In genomic region chr6:110682460-110682853, GRCh38 we compare ENCODE assay signal across 1 cellular context.
TF ChIP-seq lines count a peak whose summit lies in the region.

No MANE protein-coding gene starts in this region.

TF ChIP-seq in HepG2, 621 proteins besides CTCF, POLR2A, EP300 and RAD21 (continued from another document and continues in another):
- TF ChIP-seq ARID2 (CRISPR knock-in tag; IDR thresholded peaks at IDR 0.05; ENCODE audit: borderline replicate concordance) = no peak
- no peak for TF ChIP-seq ZNF652 (CRISPR knock-in tag; IDR thresholded peaks at IDR 0.05; ENCODE audit: borderline replicate concordance, low read depth)
- no peak for TF ChIP-seq FOXO4 (CRISPR knock-in tag; conservative IDR thresholded peaks at IDR 0.05)
- TF ChIP-seq, protein P1, sequence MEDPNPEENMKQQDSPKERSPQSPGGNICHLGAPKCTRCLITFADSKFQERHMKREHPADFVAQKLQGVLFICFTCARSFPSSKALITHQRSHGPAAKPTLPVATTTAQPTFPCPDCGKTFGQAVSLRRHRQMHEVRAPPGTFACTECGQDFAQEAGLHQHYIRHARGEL (CRISPR knock-in tag; IDR thresholded peaks at IDR 0.05) = no peak
- no peak for TF ChIP-seq ZNF547 (CRISPR knock-in tag; IDR thresholded peaks at IDR 0.05)
- TF ChIP-seq, protein P2, sequence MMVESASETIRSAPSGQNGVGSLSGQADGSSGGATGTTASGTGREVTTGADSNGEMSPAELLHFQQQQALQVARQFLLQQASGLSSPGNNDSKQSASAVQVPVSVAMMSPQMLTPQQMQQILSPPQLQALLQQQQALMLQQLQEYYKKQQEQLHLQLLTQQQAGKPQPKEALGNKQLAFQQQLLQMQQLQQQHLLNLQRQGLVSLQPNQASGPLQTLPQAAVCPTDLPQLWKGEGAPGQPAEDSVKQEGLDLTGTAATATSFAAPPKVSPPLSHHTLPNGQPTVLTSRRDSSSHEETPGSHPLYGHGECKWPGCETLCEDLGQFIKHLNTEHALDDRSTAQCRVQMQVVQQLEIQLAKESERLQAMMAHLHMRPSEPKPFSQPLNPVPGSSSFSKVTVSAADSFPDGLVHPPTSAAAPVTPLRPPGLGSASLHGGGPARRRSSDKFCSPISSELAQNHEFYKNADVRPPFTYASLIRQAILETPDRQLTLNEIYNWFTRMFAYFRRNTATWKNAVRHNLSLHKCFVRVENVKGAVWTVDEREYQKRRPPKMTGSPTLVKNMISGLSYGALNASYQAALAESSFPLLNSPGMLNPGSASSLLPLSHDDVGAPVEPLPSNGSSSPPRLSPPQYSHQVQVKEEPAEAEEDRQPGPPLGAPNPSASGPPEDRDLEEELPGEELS (CRISPR knock-in tag; IDR thresholded peaks at IDR 0.05) = no peak
- TF ChIP-seq GATAD2A (CRISPR knock-in tag; IDR thresholded peaks at IDR 0.05) = peak; percentile 52; the same call in 1 of the 2 replicates
- no peak for TF ChIP-seq ERF (CRISPR knock-in tag; IDR thresholded peaks at IDR 0.05)
- TF ChIP-seq DNMT1 (CRISPR knock-in tag; IDR thresholded peaks at IDR 0.05) = no peak
- 0 out of 2 replicates have a peak, but pooled peaks have one; percentile 31 for TF ChIP-seq POGZ (CRISPR knock-in tag; IDR thresholded peaks at IDR 0.05)
- TF ChIP-seq KLF12 (CRISPR knock-in tag; IDR thresholded peaks at IDR 0.05; ENCODE audit: borderline replicate concordance) = no peak
- TF ChIP-seq ELF3 (CRISPR knock-in tag; IDR thresholded peaks at IDR 0.05) = peak; percentile 98
- no peak for TF ChIP-seq ZNF773 (CRISPR knock-in tag; IDR thresholded peaks at IDR 0.05; ENCODE audit: borderline replicate concordance)
- TF ChIP-seq ZNF20 (CRISPR knock-in tag; IDR thresholded peaks at IDR 0.05) = no peak
- TF ChIP-seq ZNF775 (CRISPR knock-in tag; IDR thresholded peaks at IDR 0.05; ENCODE audit: borderline replicate concordance) = no peak
- TF ChIP-seq ZNF790 (CRISPR knock-in tag; IDR thresholded peaks at IDR 0.05; ENCODE audit: borderline replicate concordance) = no peak
- TF ChIP-seq SETDB1 (CRISPR knock-in tag; IDR thresholded peaks at IDR 0.05; ENCODE audit: borderline replicate concordance) = no peak
- TF ChIP-seq LRRFIP1 (CRISPR knock-in tag; conservative IDR thresholded peaks at IDR 0.05) = no peak
- TF ChIP-seq, protein P3, sequence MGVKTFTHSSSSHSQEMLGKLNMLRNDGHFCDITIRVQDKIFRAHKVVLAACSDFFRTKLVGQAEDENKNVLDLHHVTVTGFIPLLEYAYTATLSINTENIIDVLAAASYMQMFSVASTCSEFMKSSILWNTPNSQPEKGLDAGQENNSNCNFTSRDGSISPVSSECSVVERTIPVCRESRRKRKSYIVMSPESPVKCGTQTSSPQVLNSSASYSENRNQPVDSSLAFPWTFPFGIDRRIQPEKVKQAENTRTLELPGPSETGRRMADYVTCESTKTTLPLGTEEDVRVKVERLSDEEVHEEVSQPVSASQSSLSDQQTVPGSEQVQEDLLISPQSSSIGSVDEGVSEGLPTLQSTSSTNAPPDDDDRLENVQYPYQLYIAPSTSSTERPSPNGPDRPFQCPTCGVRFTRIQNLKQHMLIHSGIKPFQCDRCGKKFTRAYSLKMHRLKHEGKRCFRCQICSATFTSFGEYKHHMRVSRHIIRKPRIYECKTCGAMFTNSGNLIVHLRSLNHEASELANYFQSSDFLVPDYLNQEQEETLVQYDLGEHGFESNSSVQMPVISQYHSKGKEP (CRISPR knock-in tag; IDR thresholded peaks at IDR 0.05) = no peak
- no peak for TF ChIP-seq ZSCAN20 (CRISPR knock-in tag; IDR thresholded peaks at IDR 0.05; ENCODE audit: borderline replicate concordance)
- no peak for TF ChIP-seq ZNF564 (CRISPR knock-in tag; IDR thresholded peaks at IDR 0.05)
- no peak for TF ChIP-seq ZBTB8A (CRISPR knock-in tag; IDR thresholded peaks at IDR 0.05; ENCODE audit: borderline replicate concordance, low read depth)
- TF ChIP-seq SNAI1 (CRISPR knock-in tag; IDR thresholded peaks at IDR 0.05; ENCODE audit: borderline replicate concordance) = no peak
- TF ChIP-seq XBP1 (CRISPR knock-in tag; IDR thresholded peaks at IDR 0.05) = no peak
- TF ChIP-seq ZNF333 (CRISPR knock-in tag; IDR thresholded peaks at IDR 0.05; ENCODE audit: borderline replicate concordance) = no peak
- TF ChIP-seq MZF1 (CRISPR knock-in tag; IDR thresholded peaks at IDR 0.05; ENCODE audit: borderline replicate concordance) = no peak
- no peak for TF ChIP-seq CREM (IDR thresholded peaks at IDR 0.05)
- TF ChIP-seq CREM (CRISPR knock-in tag; IDR thresholded peaks at IDR 0.05) = no peak
- no peak for TF ChIP-seq CSRNP1 (CRISPR knock-in tag; IDR thresholded peaks at IDR 0.05)
- no peak for TF ChIP-seq BRF2 (CRISPR knock-in tag; IDR thresholded peaks at IDR 0.05)
- no peak for TF ChIP-seq SATB2 (CRISPR knock-in tag; IDR thresholded peaks at IDR 0.05)
- no peak for TF ChIP-seq RBFOX2 (IDR thresholded peaks at IDR 0.05; ENCODE audit: low read depth, low read length)
- no peak for TF ChIP-seq SIX4 (CRISPR knock-in tag; IDR thresholded peaks at IDR 0.05)
- TF ChIP-seq, protein P4, sequence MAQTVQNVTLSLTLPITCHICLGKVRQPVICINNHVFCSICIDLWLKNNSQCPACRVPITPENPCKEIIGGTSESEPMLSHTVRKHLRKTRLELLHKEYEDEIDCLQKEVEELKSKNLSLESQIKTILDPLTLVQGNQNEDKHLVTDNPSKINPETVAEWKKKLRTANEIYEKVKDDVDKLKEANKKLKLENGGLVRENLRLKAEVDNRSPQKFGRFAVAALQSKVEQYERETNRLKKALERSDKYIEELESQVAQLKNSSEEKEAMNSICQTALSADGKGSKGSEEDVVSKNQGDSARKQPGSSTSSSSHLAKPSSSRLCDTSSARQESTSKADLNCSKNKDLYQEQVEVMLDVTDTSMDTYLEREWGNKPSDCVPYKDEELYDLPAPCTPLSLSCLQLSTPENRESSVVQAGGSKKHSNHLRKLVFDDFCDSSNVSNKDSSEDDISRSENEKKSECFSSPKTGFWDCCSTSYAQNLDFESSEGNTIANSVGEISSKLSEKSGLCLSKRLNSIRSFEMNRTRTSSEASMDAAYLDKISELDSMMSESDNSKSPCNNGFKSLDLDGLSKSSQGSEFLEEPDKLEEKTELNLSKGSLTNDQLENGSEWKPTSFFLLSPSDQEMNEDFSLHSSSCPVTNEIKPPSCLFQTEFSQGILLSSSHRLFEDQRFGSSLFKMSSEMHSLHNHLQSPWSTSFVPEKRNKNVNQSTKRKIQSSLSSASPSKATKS (CRISPR knock-in tag; IDR thresholded peaks at IDR 0.05) = no peak
- TF ChIP-seq ZBTB37 (CRISPR knock-in tag; IDR thresholded peaks at IDR 0.05) = no peak
- no peak for TF ChIP-seq SP4 (CRISPR knock-in tag; IDR thresholded peaks at IDR 0.05)
- TF ChIP-seq ZC3H13 (CRISPR knock-in tag; IDR thresholded peaks at IDR 0.05) = no peak
- TF ChIP-seq HOXA5 (CRISPR knock-in tag; IDR thresholded peaks at IDR 0.05) = 0 out of 2 replicates have a peak, but pooled peaks have one; percentile 47
- no peak for TF ChIP-seq ZSCAN25 (CRISPR knock-in tag; IDR thresholded peaks at IDR 0.05)
- TF ChIP-seq ELF1 (CRISPR knock-in tag; IDR thresholded peaks at IDR 0.05) = peak; percentile 70
- no peak for TF ChIP-seq NFE2 (CRISPR knock-in tag; IDR thresholded peaks at IDR 0.05)
- TF ChIP-seq, protein P5, sequence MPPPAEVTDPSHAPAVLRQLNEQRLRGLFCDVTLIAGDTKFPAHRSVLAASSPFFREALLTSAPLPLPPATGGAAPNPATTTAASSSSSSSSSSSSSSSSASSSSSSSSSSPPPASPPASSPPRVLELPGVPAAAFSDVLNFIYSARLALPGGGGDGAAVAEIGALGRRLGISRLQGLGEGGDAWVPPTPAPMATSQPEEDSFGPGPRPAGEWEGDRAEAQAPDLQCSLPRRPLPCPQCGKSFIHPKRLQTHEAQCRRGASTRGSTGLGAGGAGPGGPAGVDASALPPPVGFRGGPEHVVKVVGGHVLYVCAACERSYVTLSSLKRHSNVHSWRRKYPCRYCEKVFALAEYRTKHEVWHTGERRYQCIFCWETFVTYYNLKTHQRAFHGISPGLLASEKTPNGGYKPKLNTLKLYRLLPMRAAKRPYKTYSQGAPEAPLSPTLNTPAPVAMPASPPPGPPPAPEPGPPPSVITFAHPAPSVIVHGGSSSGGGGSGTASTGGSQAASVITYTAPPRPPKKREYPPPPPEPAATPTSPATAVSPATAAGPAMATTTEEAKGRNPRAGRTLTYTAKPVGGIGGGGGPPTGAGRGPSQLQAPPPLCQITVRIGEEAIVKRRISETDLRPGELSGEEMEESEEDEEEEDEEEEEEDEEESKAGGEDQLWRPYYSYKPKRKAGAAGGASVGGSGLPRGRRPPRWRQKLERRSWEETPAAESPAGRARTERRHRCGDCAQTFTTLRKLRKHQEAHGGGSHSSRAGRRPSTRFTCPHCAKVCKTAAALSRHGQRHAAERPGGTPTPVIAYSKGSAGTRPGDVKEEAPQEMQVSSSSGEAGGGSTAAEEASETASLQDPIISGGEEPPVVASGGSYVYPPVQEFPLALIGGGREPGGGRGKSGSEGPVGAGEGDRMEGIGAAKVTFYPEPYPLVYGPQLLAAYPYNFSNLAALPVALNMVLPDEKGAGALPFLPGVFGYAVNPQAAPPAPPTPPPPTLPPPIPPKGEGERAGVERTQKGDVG (CRISPR knock-in tag; IDR thresholded peaks at IDR 0.05; ENCODE audit: borderline replicate concordance) = no peak
- no peak for TF ChIP-seq HOXA7 (CRISPR knock-in tag; IDR thresholded peaks at IDR 0.05)
- no peak for TF ChIP-seq MAFF (IDR thresholded peaks at IDR 0.05; ENCODE audit: low read depth, low read length)
- TF ChIP-seq ZNF691 (CRISPR knock-in tag; IDR thresholded peaks at IDR 0.05; ENCODE audit: borderline replicate concordance, low read depth) = no peak
